Comparison of ENCODE assay signal across 27 cellular contexts in genomic region chr18:75745147-75745546, GRCh38.
"Had no signal": no experiment of that assay in that cellular context is flagged by ENCODE, and none has a peak within 500 bp of the region (broad histone marks: within the 10 kb centered on the region; RNA-seq: fewer than 3 reads in every experiment).

No MANE protein-coding gene starts in this region.

- H3K4me3 Mint-ChIP-seq: effector memory CD8-positive, alpha-beta T cell; mesothelial cell of epicardium; naive B cell; nephron; neural progenitor cell; stimulated activated effector memory CD8-positive, alpha-beta T cell treated with anti-CD3 and anti-CD28 coated beads, Interleukin-12 subunit alpha, Interleukin-12 subunit beta, amount 100 ng/mL, for 72 hours had no signal

- H3K36me3 ChIP-seq: esophagus squamous epithelium, heart right ventricle, left lung, neural progenitor cell, right lobe of liver, stomach, thyroid gland, vagina had no signal

- H3K9ac ChIP-seq: neural progenitor cell, parathyroid adenoma had no signal

- ATAC-seq: effector memory CD8-positive, alpha-beta T cell; heart right ventricle; left cardiac atrium; left lung; mucosa of descending colon; right lobe of liver; stimulated activated effector memory CD8-positive, alpha-beta T cell treated with anti-CD3 and anti-CD28 coated beads, Interleukin-12 subunit alpha, Interleukin-12 subunit beta, amount 100 ng/mL, for 72 hours had no signal

- H3K4me1 ChIP-seq: esophagus squamous epithelium, heart right ventricle, left lung, neural progenitor cell, parathyroid adenoma, right lobe of liver, stomach, thyroid gland, vagina had no signal

- H3K4me3 ChIP-seq: esophagus squamous epithelium, heart right ventricle, left lung, mucosa of descending colon, neural progenitor cell, right lobe of liver, stomach, thyroid gland, vagina had no signal

- H3K27ac Mint-ChIP-seq: effector memory CD8-positive, alpha-beta T cell; mesothelial cell of epicardium; naive B cell; nephron; neural progenitor cell; progenitor cell of endocrine pancreas; stimulated activated effector memory CD8-positive, alpha-beta T cell treated with anti-CD3 and anti-CD28 coated beads, Interleukin-12 subunit alpha, Interleukin-12 subunit beta, amount 100 ng/mL, for 72 hours had no signal

- H3K9me3 Mint-ChIP-seq: effector memory CD8-positive, alpha-beta T cell; nephron; neural progenitor cell; stimulated activated effector memory CD8-positive, alpha-beta T cell treated with anti-CD3 and anti-CD28 coated beads, Interleukin-12 subunit alpha, Interleukin-12 subunit beta, amount 100 ng/mL, for 72 hours had no signal

- H2AFZ ChIP-seq: neural progenitor cell, parathyroid adenoma had no signal

- H3K27me3 ChIP-seq: esophagus squamous epithelium, heart right ventricle, left lung, neural progenitor cell, right lobe of liver, stomach, thyroid gland, vagina had no signal

- H3K4me1 Mint-ChIP-seq: naive B cell; nephron; neural progenitor cell; stimulated activated effector memory CD8-positive, alpha-beta T cell treated with anti-CD3 and anti-CD28 coated beads, Interleukin-12 subunit alpha, Interleukin-12 subunit beta, amount 100 ng/mL, for 72 hours had no signal

- H3K27me3 Mint-ChIP-seq: effector memory CD8-positive, alpha-beta T cell; naive B cell had no signal

- H3K9me3 ChIP-seq: esophagus squamous epithelium, heart right ventricle, left lung, mucosa of descending colon, right lobe of liver, stomach, thyroid gland, vagina had no signal

- DNase-seq: effector memory CD8-positive, alpha-beta T cell; erythroblast; esophagus squamous epithelium; foreskin melanocyte; glutamatergic neuron; heart right ventricle; hippocampal formation; left cardiac atrium; left lung; mesenchymal stem cell; mucosa of descending colon; naive B cell; right lobe of liver; small intestine; stimulated activated CD4-positive, alpha-beta T cell treated with anti-CD3 and anti-CD28 coated beads, Interleukin-1b, Interleukin-23, amount 100 ng/mL, for 48 hours; stimulated activated CD4-positive, alpha-beta T cell treated with anti-CD3 and anti-CD28 coated beads, Interleukin-4, amount 100 ng/mL, for 1 hour; stimulated activated naive CD4-positive, alpha-beta T cell treated with Interleukin-2 at 50 U/mL for 16 hours; stomach; thyroid gland; trophoblast cell had no signal

- H3K79me2 ChIP-seq: parathyroid adenoma had no signal

- H3K27ac ChIP-seq: esophagus squamous epithelium, heart right ventricle, left lung, neural progenitor cell, parathyroid adenoma, right lobe of liver, stomach, thyroid gland, vagina had no signal

- H3K36me3 Mint-ChIP-seq: mesothelial cell of epicardium; naive B cell; neural progenitor cell; stimulated activated effector memory CD8-positive, alpha-beta T cell treated with anti-CD3 and anti-CD28 coated beads, Interleukin-12 subunit alpha, Interleukin-12 subunit beta, amount 100 ng/mL, for 72 hours had no signal

- H3K4me2 ChIP-seq: neural progenitor cell had no signal
